Comparison of ENCODE assay signal across 12 cellular contexts in genomic region chr17:68184141-68184571, GRCh38.
DNase-seq lines count a peak whose midpoint lies in the region; ATAC-seq and TF ChIP-seq lines count a peak whose summit lies in the region.
"Had no signal": no experiment of that assay in that cellular context is flagged by ENCODE, and none has a peak within 500 bp of the region (broad histone marks: within the 10 kb centered on the region; RNA-seq: fewer than 3 reads in every experiment).

No MANE protein-coding gene starts in this region.

- peak overlapping the region; percentile 81 for H3K27ac Mint-ChIP-seq in neural progenitor cell

- H3F3A ChIP-seq in neural progenitor cell (ENCODE audit: low read depth): peaks cover 10% of the 10 kb centered on the region

- H3K36me3 Mint-ChIP-seq in neural progenitor cell: no peaks in the 10 kb centered on the region

- peaks cover 3% of the 10 kb centered on the region for H3K27me3 Mint-ChIP-seq in neural progenitor cell (ENCODE audit: insufficient read depth, low read depth)

- H3K79me2 ChIP-seq in mammary epithelial cell (ENCODE audit: insufficient read depth, low read length) (no peaks in the 10 kb centered on the region), neural progenitor cell (ENCODE audit: low read depth) (no peaks in the 10 kb centered on the region)

- H3K4me3 Mint-ChIP-seq in neural progenitor cell: no peak overlapping the region

- no peak for DNase-seq in GM12864 (ENCODE audit: low read depth)
- DNase-seq in NCI-H226: peak; percentile 19
- DNase-seq in mammary epithelial cell: no peak
- DNase-seq in neural progenitor cell (ENCODE audit: low spot score): peak; percentile 76
- DNase-seq in G401 (ENCODE audit: low spot score): no peak
- DNase-seq: activated gamma-delta T cell, NCI-H1436 treated with DMSO at 0.1 percent for 48 hours had no signal

- dilution Hi-C loops in mammary epithelial cell (cut with HindIII; ENCODE audit: low sequenced_read_pairs): no loop called here

- no peak overlapping the region for H3K27ac ChIP-seq in mammary epithelial cell (ENCODE audit: insufficient read depth, low read depth, low read length)
- H3K27ac ChIP-seq in neural progenitor cell: no peak overlapping the region

- intact Hi-C loops in mammary epithelial cell (cut with micrococcal nuclease): no loop called here

- peaks cover 15% of the 10 kb centered on the region for H3K4me1 Mint-ChIP-seq in neural progenitor cell

- peak overlapping the region; percentile 32; the same call in 1 of the 2 replicates for H3K4me3 ChIP-seq in GM12864 (ENCODE audit: low read depth, low read length)
- H3K4me3 ChIP-seq in mammary epithelial cell (replicated peaks in 1 of 3; ENCODE audit: insufficient read depth in 1 of 3, low read depth in 2 of 3, low read length in 3 of 3): no peak overlapping the region
- no peak overlapping the region for H3K4me3 ChIP-seq in neural progenitor cell
- H3K4me3 ChIP-seq: dorsolateral prefrontal cortex had no signal

- no peaks in the 10 kb centered on the region for H3K9me3 Mint-ChIP-seq in neural progenitor cell

- CTCF ChIA-PET in mammary epithelial cell (lab: Charles Lee; ENCODE audit: low non-redundant PET): no interaction called here

- H3K27me3 ChIP-seq in mammary epithelial cell (ENCODE audit: insufficient read depth, low read length): no peaks in the 10 kb centered on the region
- peaks cover 11% of the 10 kb centered on the region for H3K27me3 ChIP-seq in neural progenitor cell
- H3K27me3 ChIP-seq: dorsolateral prefrontal cortex had no signal

- H3K4me2 ChIP-seq in mammary epithelial cell (ENCODE audit: insufficient read depth, low read depth, low read length) (no peak overlapping the region), neural progenitor cell (no peak overlapping the region)

- TF ChIP-seq CTCF in GM12864 (IDR thresholded peaks at IDR 0.05; ENCODE audit: low read depth, low read length, missing control alignments) (no peak), mammary epithelial cell (conservative IDR thresholded peaks at IDR 0.05 in 1 of 2, IDR thresholded peaks at IDR 0.05 in 1 of 2; ENCODE audit: extremely low read depth in 1 of 2, insufficient read depth in 1 of 2, low read depth in 1 of 2, low read length in 2 of 2) (no peak), neural progenitor cell (IDR thresholded peaks at IDR 0.05) (no peak)

- H2AFZ ChIP-seq in mammary epithelial cell (ENCODE audit: low read depth, low read length) (peak overlapping the region; percentile 30), neural progenitor cell (replicated peaks) (peak overlapping the region; percentile 74)

- H3K9ac ChIP-seq in mammary epithelial cell (ENCODE audit: insufficient read depth, low read length): no peak overlapping the region
- no peak overlapping the region for H3K9ac ChIP-seq in neural progenitor cell

- 16% methylated on average over 9 of the region's 10 CpGs for WGBS in mammary epithelial cell (ENCODE audit: low coverage, missing lambda C conversion rate)

- H3K36me3 ChIP-seq in mammary epithelial cell (ENCODE audit: insufficient read depth, low read length) (no peaks in the 10 kb centered on the region), neural progenitor cell (no peaks in the 10 kb centered on the region)

- H4K20me1 ChIP-seq in mammary epithelial cell (ENCODE audit: insufficient read depth, low read length): no peaks in the 10 kb centered on the region
- no peaks in the 10 kb centered on the region for H4K20me1 ChIP-seq in neural progenitor cell (ENCODE audit: low read depth)

- in situ Hi-C loops in mammary epithelial cell (cut with MboI; ENCODE audit: low sequenced_read_pairs in 2 of 2) (no loop called here), G401 (cut with HindIII; ENCODE audit: low sequenced_read_pairs) (no loop called here)

- no peaks in the 10 kb centered on the region for H3K9me3 ChIP-seq in mammary epithelial cell (replicated peaks; ENCODE audit: insufficient read depth, low read length)
- H3K9me3 ChIP-seq in neural progenitor cell (ENCODE audit: low read depth): no peaks in the 10 kb centered on the region

- no peak for ATAC-seq in HG03196 (IDR thresholded peaks at IDR 0.05; ENCODE audit: unreplicated experiment)
- no peak for ATAC-seq in HG03432 (IDR thresholded peaks at IDR 0.05; ENCODE audit: unreplicated experiment)
- ATAC-seq in HG03025 (IDR thresholded peaks at IDR 0.05; ENCODE audit: low FRiP score, unreplicated experiment): no peak
- ATAC-seq: right cardiac atrium had no signal

- no TSS peak for BruUV-seq in mammary epithelial cell (replicated peaks; lab: Mats Ljungman, UMichigan)

- peaks cover 18% of the 10 kb centered on the region for H3K4me1 ChIP-seq in mammary epithelial cell (ENCODE audit: insufficient read depth, low read length)
- H3K4me1 ChIP-seq in neural progenitor cell: peaks cover 12% of the 10 kb centered on the region

Comparison
In these comparisons a context has a peak if more than half of its experiments do, and no peak if none do; other contexts are left out.
1. DNase-seq: peak in NCI-H226 (single experiment) and neural progenitor cell (single experiment); none in GM12864 (single experiment), mammary epithelial cell (single experiment) and G401 (single experiment).